ENCODE assay signal across 23 cellular contexts in genomic region chr22:35522571-35523149, GRCh38.
"Had no signal": no experiment of that assay in that cellular context is flagged by ENCODE, and none has a peak within 500 bp of the region (broad histone marks: within the 10 kb centered on the region; RNA-seq: fewer than 3 reads in every experiment).

No MANE protein-coding gene starts in this region.

- H3K4me1 ChIP-seq: psoas muscle, right lobe of liver had no signal

- H3K4me2 ChIP-seq: hepatocyte had no signal

- H3K36me3 ChIP-seq: esophagus squamous epithelium, left ventricle myocardium inferior, lower lobe of right lung, right lobe of liver, spleen, stomach, thoracic aorta, transverse colon had no signal

- FAIRE-seq: kidney had no signal

- H3K9me3 Mint-ChIP-seq: effector memory CD8-positive, alpha-beta T cell; memory B cell; natural killer cell treated with Interleukin-12 subunit alpha and Interleukin-12 subunit beta and Interleukin-15 and Interleukin-18, amount 100 ng/mL, for 72 hours had no signal

- H3K9me3 ChIP-seq: esophagus squamous epithelium, left ventricle myocardium inferior, lower lobe of right lung, psoas muscle, right lobe of liver, spleen, stomach, thoracic aorta, transverse colon had no signal

- H2AFZ ChIP-seq: hepatocyte had no signal

- H3K27me3 ChIP-seq: right lobe of liver, transverse colon had no signal

- H3K27ac ChIP-seq: esophagus squamous epithelium, hepatocyte, left ventricle myocardium inferior, lower lobe of right lung, psoas muscle, right lobe of liver, spleen, stomach, thoracic aorta had no signal

- ATAC-seq: effector memory CD8-positive, alpha-beta T cell; left cardiac atrium; lower lobe of right lung; natural killer cell treated with Interleukin-12 subunit alpha and Interleukin-12 subunit beta and Interleukin-15 and Interleukin-18, amount 100 ng/mL, for 72 hours; psoas muscle; right lobe of liver had no signal

- H3K4me3 Mint-ChIP-seq: effector memory CD8-positive, alpha-beta T cell; memory B cell; natural killer cell treated with Interleukin-12 subunit alpha and Interleukin-12 subunit beta and Interleukin-15 and Interleukin-18, amount 100 ng/mL, for 72 hours had no signal

- H3K79me2 ChIP-seq: hepatocyte had no signal

- H3K27ac Mint-ChIP-seq: effector memory CD8-positive, alpha-beta T cell; memory B cell; natural killer cell treated with Interleukin-12 subunit alpha and Interleukin-12 subunit beta and Interleukin-15 and Interleukin-18, amount 100 ng/mL, for 72 hours had no signal

- DNase-seq: effector memory CD8-positive, alpha-beta T cell; esophagus squamous epithelium; foreskin fibroblast; kidney; left cardiac atrium; left ventricle myocardium inferior; lower lobe of right lung; midbrain; psoas muscle; retina; right lobe of liver; spleen; stimulated activated CD4-positive, alpha-beta T cell treated with anti-CD3 and anti-CD28 coated beads, Interleukin-15, amount 100 ng/mL, for 24 hours; stimulated activated CD4-positive, alpha-beta T cell treated with anti-CD3 and anti-CD28 coated beads, Interleukin-1b, Interleukin-23, amount 100 ng/mL, for 48 hours; stimulated activated CD4-positive, alpha-beta T cell treated with anti-CD3 and anti-CD28 coated beads, Interleukin-4, amount 100 ng/mL, for 24 hours; stimulated activated naive CD4-positive, alpha-beta T cell; stomach; substantia nigra; transverse colon had no signal

- H3K36me3 Mint-ChIP-seq: memory B cell; natural killer cell treated with Interleukin-12 subunit alpha and Interleukin-12 subunit beta and Interleukin-15 and Interleukin-18, amount 100 ng/mL, for 72 hours had no signal

- H3K4me3 ChIP-seq: esophagus squamous epithelium, hepatocyte, left ventricle myocardium inferior, lower lobe of right lung, right lobe of liver, spleen, stomach, thoracic aorta, transverse colon had no signal
